Comparison of ENCODE assay signal across 25 cellular contexts in the genomic region with DNA sequence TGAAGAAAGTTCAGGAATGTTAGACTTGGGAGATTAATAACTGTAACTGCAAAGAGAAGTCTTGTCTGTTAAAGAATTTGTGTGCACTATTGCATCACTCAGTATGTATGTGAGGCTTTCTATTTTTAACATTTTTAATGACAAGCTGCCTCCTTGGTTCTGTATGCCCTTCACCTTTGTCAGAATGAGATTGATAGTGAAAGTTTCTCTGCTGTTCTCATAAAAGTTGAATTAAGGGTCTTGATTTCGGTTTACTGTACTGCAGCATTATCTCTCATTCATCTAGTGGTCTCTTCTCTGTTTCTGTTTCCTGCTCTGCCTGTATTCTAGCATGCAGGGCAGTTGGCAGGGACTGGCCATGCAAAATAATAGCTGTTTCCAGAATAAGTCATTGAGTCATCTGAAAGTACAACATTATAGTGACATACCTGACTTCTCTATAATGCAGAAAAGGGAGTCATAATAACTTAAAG.
DNase-seq lines count a peak whose midpoint lies in the region; ATAC-seq, FAIRE-seq and TF ChIP-seq lines count a peak whose summit lies in the region.
"Had no signal": no experiment of that assay in that cellular context is flagged by ENCODE, and none has a peak within 500 bp of the region (broad histone marks: within the 10 kb centered on the region; RNA-seq: fewer than 3 reads in every experiment).

No MANE protein-coding gene starts in this region.

- 50% methylated on average over 1 of the region's 1 CpG; no CpG with 5 or more reads in 1 of the 2 experiments for WGBS in H1 (ENCODE audit: extremely low coverage in 1 of 2, insufficient coverage in 1 of 2, insufficient read length in 1 of 2, insufficient replicate concordance in 2 of 2, low coverage in 1 of 2, low lambda C conversion rate in 2 of 2, missing lambda C conversion rate in 1 of 2), 2 experiments

- H3K9ac ChIP-seq in HUES48 (ENCODE audit: low read depth, low read length) (no peak overlapping the region), H1 (replicated peaks in 1 of 4; ENCODE audit: extremely low read depth in 1 of 4, low read depth in 3 of 4, low read length in 3 of 4) (no peak overlapping the region)

- H3K27ac ChIP-seq in HUES48 (ENCODE audit: low read depth, low read length), result peak overlapping the region; percentile 61
- no peak overlapping the region for H3K27ac ChIP-seq in H1 (ENCODE audit: low read depth, low read length)
- no peak overlapping the region for H3K27ac ChIP-seq in osteoblast (ENCODE audit: low read depth, low read length)
- no peak overlapping the region for H3K27ac ChIP-seq in WERI-Rb-1
- H3K27ac ChIP-seq: gastrocnemius medialis, thyroid gland had no signal

- FAIRE-seq in H1 (lab: Jason Lieb, UNC), result no peak
- FAIRE-seq: G401.6 had no signal

- ATAC-seq in GM21576 (IDR thresholded peaks at IDR 0.05; ENCODE audit: unreplicated experiment), result peak; percentile 38
- ATAC-seq: gastrocnemius medialis; natural killer cell treated with Interleukin-12 subunit alpha and Interleukin-12 subunit beta and Interleukin-15 and Interleukin-18, amount 100 ng/mL, for 72 hours had no signal

- H3K4me1 ChIP-seq in HUES48 (ENCODE audit: control insufficient read depth, insufficient read depth, low read length), result peaks cover 58% of the 10 kb centered on the region
- H3K4me1 ChIP-seq in H1 (replicated peaks in 1 of 4; ENCODE audit: control insufficient read depth in 3 of 4, insufficient read depth in 4 of 4, low read length in 3 of 4), result peaks cover 2 to 29% (median 10%) of the 10 kb centered on the region in 4 experiments
- no peaks in the 10 kb centered on the region for H3K4me1 ChIP-seq in osteoblast (ENCODE audit: insufficient read depth, low read length)
- H3K4me1 ChIP-seq: gastrocnemius medialis, thyroid gland had no signal

- H3K4me2 ChIP-seq in H1 (ENCODE audit: insufficient read depth in 1 of 2, low read depth in 2 of 2, low read length in 2 of 2) (peak overlapping the region; percentile 3 to 40; a peak in 1 of 4 replicates), osteoblast (ENCODE audit: insufficient read depth, low read length) (no peak overlapping the region)

- H3K79me1 ChIP-seq in H1 (ENCODE audit: low read depth, low read length), result no peaks in the 10 kb centered on the region

- H4K91ac ChIP-seq in H1 (replicated peaks; ENCODE audit: insufficient read length, low read length), result no peak overlapping the region

- no peak for TF ChIP-seq POLR2A in H1 (IDR thresholded peaks at IDR 0.05; ENCODE audit: control extremely low read depth in 1 of 2, low read depth in 2 of 2, low read length in 2 of 2)

- no peaks in the 10 kb centered on the region for H3K23me2 ChIP-seq in H1 (ENCODE audit: low read depth, low read length)

- no peak overlapping the region for H3K14ac ChIP-seq in H1 (ENCODE audit: insufficient read length)

- DNase-seq in H1 (ENCODE audit: low read depth in 1 of 2, low spot score in 2 of 2), result no peak
- DNase-seq in osteoblast (ENCODE audit: insufficient read length, low spot score, missing footprints), result peak; percentile 5
- no peak for DNase-seq in WERI-Rb-1
- DNase-seq in NCI-H187 treated with DMSO at 0.1 percent for 48 hours (lab: John Stamatoyannopoulos, UW), result no peak
- DNase-seq in superior temporal gyrus (ENCODE audit: extremely low spot score), result no peak
- DNase-seq: activated CD4-positive, CD25-positive, alpha-beta regulatory T cell treated with anti-CD3 and anti-CD28 coated beads, Interleukin-2, amount 50 U/mL, for 72 hours; activated naive CD4-positive, alpha-beta T cell treated with anti-CD3 and anti-CD28 coated beads for 36 hours; activated T-cell treated with anti-CD3 and anti-CD28 coated beads, Interleukin-2, amount 50 U/mL, for 24 hours; anterior cingulate cortex; CD4-positive, CD25-positive, alpha-beta regulatory T cell; cerebellar nuclear complex; effector CD4-positive, alpha-beta T cell; gastrocnemius medialis; KG1; midbrain; NCI-H1092 treated with DMSO at 0.1 percent for 48 hours; NCI-H524; posterior cingulate gyrus; stimulated activated CD4-positive, alpha-beta T cell treated with anti-CD3 and anti-CD28 coated beads, Interleukin-1b, Interleukin-23, amount 100 ng/mL, for 48 hours; stimulated activated naive CD4-positive, alpha-beta T cell treated with Interleukin-2 at 50 U/mL for 16 hours; thyroid gland had no signal

- no peaks in the 10 kb centered on the region for H3K9me3 ChIP-seq in HUES48 (ENCODE audit: control insufficient read depth, insufficient read depth, low read length)
- H3K9me3 ChIP-seq in H1 (ENCODE audit: insufficient read depth in 2 of 2, low read depth in 1 of 2, low read length in 1 of 2), result no peaks in the 10 kb centered on the region
- no peaks in the 10 kb centered on the region for H3K9me3 ChIP-seq in osteoblast (ENCODE audit: low read depth, low read length)
- no peaks in the 10 kb centered on the region for H3K9me3 ChIP-seq in WERI-Rb-1 (ENCODE audit: severe bottlenecking)
- H3K9me3 ChIP-seq: gastrocnemius medialis, thyroid gland had no signal

- H3K79me2 ChIP-seq in H1 (ENCODE audit: control insufficient read depth in 1 of 2, insufficient read depth in 2 of 2, low read length in 2 of 2) (no peaks in the 10 kb centered on the region), osteoblast (ENCODE audit: insufficient read depth, low read length) (no peaks in the 10 kb centered on the region)

- H2BK5ac ChIP-seq in H1 (ENCODE audit: low read depth, low read length), result no peak overlapping the region

- H3K27me3 ChIP-seq in HUES48 (ENCODE audit: control insufficient read depth, insufficient read depth, low read length), result no peaks in the 10 kb centered on the region
- H3K27me3 ChIP-seq in H1 (replicated peaks in 1 of 4; ENCODE audit: control insufficient read depth in 3 of 4, extremely low read depth in 1 of 4, insufficient read depth in 3 of 4, low read length in 3 of 4), result no peaks in the 10 kb centered on the region
- H3K27me3 ChIP-seq in osteoblast (ENCODE audit: insufficient read depth, low read length), result no peaks in the 10 kb centered on the region
- H3K27me3 ChIP-seq in WERI-Rb-1 (ENCODE audit: insufficient read depth, low read depth, severe bottlenecking), result no peaks in the 10 kb centered on the region
- H3K27me3 ChIP-seq: gastrocnemius medialis, thyroid gland had no signal

- H3K36me3 ChIP-seq in HUES48 (ENCODE audit: control insufficient read depth, insufficient read depth, low read length), result no peaks in the 10 kb centered on the region
- no peaks in the 10 kb centered on the region for H3K36me3 ChIP-seq in H1 (ENCODE audit: control insufficient read depth in 2 of 4, insufficient read depth in 4 of 4, low read length in 3 of 4)
- no peaks in the 10 kb centered on the region for H3K36me3 ChIP-seq in osteoblast (ENCODE audit: insufficient read depth, low read length)
- no peaks in the 10 kb centered on the region for H3K36me3 ChIP-seq in WERI-Rb-1
- H3K36me3 ChIP-seq: gastrocnemius medialis, thyroid gland had no signal

- TF ChIP-seq RAD21 in H1 (IDR thresholded peaks at IDR 0.05 in 1 of 2, conservative IDR thresholded peaks at IDR 0.05 in 1 of 2; ENCODE audit: low read depth in 2 of 2, low read length in 2 of 2), result no peak

- no peak overlapping the region for H4K5ac ChIP-seq in H1 (ENCODE audit: insufficient read length, low read depth, low read length)

- no peak overlapping the region for H2AFZ ChIP-seq in H1 (ENCODE audit: low read length)
- H2AFZ ChIP-seq in osteoblast (ENCODE audit: low read length), result no peak overlapping the region

- H4K8ac ChIP-seq in H1 (ENCODE audit: extremely low read depth, insufficient read depth, low read length), result no peak overlapping the region

- H4K20me1 ChIP-seq in H1 (replicated peaks in 1 of 2; ENCODE audit: control insufficient read depth in 1 of 2, insufficient read depth in 2 of 2, low read length in 2 of 2) (no peaks in the 10 kb centered on the region), osteoblast (ENCODE audit: insufficient read depth, low read length) (no peaks in the 10 kb centered on the region)

- no peak overlapping the region for H3K56ac ChIP-seq in H1 (replicated peaks; ENCODE audit: insufficient read length, low read depth, low read length)

- POLR2A ChIA-PET in H1 (lab: Charles Lee; ENCODE audit: partially characterized antibody), result no interaction called here

- TF ChIP-seq EP300 in H1 (IDR thresholded peaks at IDR 0.05; ENCODE audit: borderline replicate concordance in 1 of 2, low read depth in 2 of 2, low read length in 2 of 2), result no peak

- H2BK12ac ChIP-seq in H1 (ENCODE audit: low read depth, low read length), result no peak overlapping the region

- H2AK5ac ChIP-seq in H1 (ENCODE audit: low read depth, low read length), result no peak overlapping the region

- H3K18ac ChIP-seq in H1 (ENCODE audit: extremely low read depth, low read length), result no peak overlapping the region

- CTCF ChIA-PET in H1 (lab: Charles Lee; ENCODE audit: partially characterized antibody), result interaction anchor here (0.7 to 1.0 kb wide), 2 partner anchors 15 to 267 kb away, joined by 3 to 4 read pairs; no protein-coding TSS in a partner anchor

- no peak overlapping the region for H3K23ac ChIP-seq in H1 (ENCODE audit: insufficient read length)

- H2BK20ac ChIP-seq in H1 (ENCODE audit: low read length), result no peak overlapping the region

- H2BK15ac ChIP-seq in H1 (ENCODE audit: low read length), result no peak overlapping the region

- no peak overlapping the region for H2BK120ac ChIP-seq in H1 (replicated peaks; ENCODE audit: low read depth, low read length)

- H3K4me3 ChIP-seq in HUES48 (ENCODE audit: low read depth, low read length), result peak overlapping the region; percentile 1; the same call in 1 of the 2 replicates
- H3K4me3 ChIP-seq in H1 (ENCODE audit: extremely low read depth in 1 of 4, insufficient read depth in 2 of 4, low read depth in 3 of 4, low read length in 4 of 4), result peak overlapping the region in 1 of 4 experiments; percentile 23; a peak in 1 of 8 replicates
- no peak overlapping the region for H3K4me3 ChIP-seq in osteoblast (ENCODE audit: insufficient read depth, low read length)
- H3K4me3 ChIP-seq in WERI-Rb-1 (ENCODE audit: low read depth, low read length), result no peak overlapping the region
- H3K4me3 ChIP-seq: gastrocnemius medialis, thyroid gland had no signal

- TF ChIP-seq CTCF in H1 (IDR thresholded peaks at IDR 0.05; ENCODE audit: control extremely low read depth in 1 of 3, insufficient read depth in 1 of 3, low read depth in 1 of 3, low read length in 3 of 3) (no peak), osteoblast (IDR thresholded peaks at IDR 0.05; ENCODE audit: extremely low read depth, low read depth, low read length) (no peak), WERI-Rb-1 (IDR thresholded peaks at IDR 0.05; ENCODE audit: low read depth, low read length) (no peak)

- H3K4ac ChIP-seq in H1 (replicated peaks; ENCODE audit: insufficient read length, low read depth, low read length), result no peak overlapping the region

TF ChIP-seq in H1, 55 proteins besides CTCF, POLR2A, EP300 and RAD21 (continues in another document):
- TF ChIP-seq SIN3A (conservative IDR thresholded peaks at IDR 0.05 in 1 of 2, IDR thresholded peaks at IDR 0.05 in 1 of 2; ENCODE audit: low read depth in 1 of 2, low read length in 2 of 2) (no peak), NANOG (IDR thresholded peaks at IDR 0.05; ENCODE audit: insufficient read depth, low read depth, low read length, poor library complexity, severe bottlenecking) (no peak), FOSL1 (IDR thresholded peaks at IDR 0.05; ENCODE audit: insufficient read depth, low read depth, low read length) (no peak), POLR2AphosphoS5 (IDR thresholded peaks at IDR 0.05; ENCODE audit: low read depth, low read length) (no peak), SP2 (IDR thresholded peaks at IDR 0.05; ENCODE audit: low read length) (no peak)
